1 cellular context compared by ENCODE assay signal in the genomic region with DNA sequence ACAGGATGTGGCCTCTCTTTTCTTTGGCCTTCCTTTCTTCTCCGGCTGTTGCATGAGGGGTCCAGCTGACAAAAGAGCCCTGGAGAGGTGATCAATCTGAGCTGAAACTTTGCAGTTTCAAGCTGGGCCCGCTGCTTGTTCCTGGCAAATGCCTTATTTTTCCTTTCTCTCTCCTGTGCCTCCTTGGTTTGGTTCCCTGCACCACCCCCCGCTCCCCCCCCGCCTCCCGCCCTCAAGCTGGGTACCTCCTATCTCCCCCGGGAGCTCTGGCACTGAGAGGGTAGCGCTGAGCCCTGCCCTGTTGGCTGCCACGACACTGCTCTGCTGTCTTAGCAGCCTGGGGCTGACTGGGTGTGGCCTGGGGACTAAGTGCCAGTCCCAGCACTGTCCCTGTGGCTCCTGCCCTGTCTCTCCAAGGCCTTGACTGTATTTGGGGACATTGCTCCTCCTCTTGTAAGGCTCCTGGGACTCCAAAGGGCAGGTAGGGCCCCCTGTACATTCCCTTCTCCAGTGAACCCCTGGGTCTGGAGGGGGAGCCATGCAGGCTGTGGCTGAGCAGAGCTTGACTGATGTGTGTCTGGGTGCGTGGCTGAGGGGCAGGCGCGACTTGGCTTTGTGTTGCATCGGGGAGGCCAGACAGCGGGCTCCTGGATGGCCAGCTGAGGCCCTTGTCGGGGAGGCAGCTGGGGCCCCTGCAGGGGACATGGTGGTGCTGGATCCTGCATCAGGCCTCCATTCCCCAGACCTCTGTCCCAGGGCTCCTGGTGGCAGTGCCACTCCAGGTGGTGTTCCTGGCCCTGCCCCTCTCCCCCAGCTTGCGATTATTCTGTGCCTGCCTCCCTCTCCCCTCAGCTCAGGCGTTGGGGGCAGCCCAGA.
TF ChIP-seq lines count a peak whose summit lies in the region.

No MANE protein-coding gene starts in this region.

TF ChIP-seq in IMR-90, 13 proteins besides CTCF, POLR2A, EP300 and RAD21:
- TF ChIP-seq BHLHE40 (IDR thresholded peaks at IDR 0.05; ENCODE audit: low read depth, low read length) (no peak), MAZ (IDR thresholded peaks at IDR 0.05; ENCODE audit: borderline replicate concordance, low read depth, low read length) (no peak), RCOR1 (IDR thresholded peaks at IDR 0.05; ENCODE audit: insufficient replicate concordance, low read length) (no peak), RFX5 (IDR thresholded peaks at IDR 0.05; ENCODE audit: low read depth, low read length) (no peak), MAFK (IDR thresholded peaks at IDR 0.05; ENCODE audit: low read depth, low read length) (no peak), CHD1 (IDR thresholded peaks at IDR 0.05; ENCODE audit: low read depth, low read length) (no peak), SMC3 (IDR thresholded peaks at IDR 0.05; ENCODE audit: low read depth, low read length) (no peak), MXI1 (IDR thresholded peaks at IDR 0.05; ENCODE audit: borderline replicate concordance, low read depth, low read length) (no peak), CEBPB (IDR thresholded peaks at IDR 0.05; ENCODE audit: low read depth, low read length) (no peak), NFE2L2 (IDR thresholded peaks at IDR 0.05; ENCODE audit: low read depth, low read length) (no peak), FOS (IDR thresholded peaks at IDR 0.05; ENCODE audit: low read depth, low read length) (no peak)
- TF ChIP-seq, protein P1, sequence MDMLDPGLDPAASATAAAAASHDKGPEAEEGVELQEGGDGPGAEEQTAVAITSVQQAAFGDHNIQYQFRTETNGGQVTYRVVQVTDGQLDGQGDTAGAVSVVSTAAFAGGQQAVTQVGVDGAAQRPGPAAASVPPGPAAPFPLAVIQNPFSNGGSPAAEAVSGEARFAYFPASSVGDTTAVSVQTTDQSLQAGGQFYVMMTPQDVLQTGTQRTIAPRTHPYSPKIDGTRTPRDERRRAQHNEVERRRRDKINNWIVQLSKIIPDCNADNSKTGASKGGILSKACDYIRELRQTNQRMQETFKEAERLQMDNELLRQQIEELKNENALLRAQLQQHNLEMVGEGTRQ (IDR thresholded peaks at IDR 0.05; ENCODE audit: low read depth, low read length) = no peak
- TF ChIP-seq, protein P2, sequence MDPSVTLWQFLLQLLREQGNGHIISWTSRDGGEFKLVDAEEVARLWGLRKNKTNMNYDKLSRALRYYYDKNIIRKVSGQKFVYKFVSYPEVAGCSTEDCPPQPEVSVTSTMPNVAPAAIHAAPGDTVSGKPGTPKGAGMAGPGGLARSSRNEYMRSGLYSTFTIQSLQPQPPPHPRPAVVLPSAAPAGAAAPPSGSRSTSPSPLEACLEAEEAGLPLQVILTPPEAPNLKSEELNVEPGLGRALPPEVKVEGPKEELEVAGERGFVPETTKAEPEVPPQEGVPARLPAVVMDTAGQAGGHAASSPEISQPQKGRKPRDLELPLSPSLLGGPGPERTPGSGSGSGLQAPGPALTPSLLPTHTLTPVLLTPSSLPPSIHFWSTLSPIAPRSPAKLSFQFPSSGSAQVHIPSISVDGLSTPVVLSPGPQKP (IDR thresholded peaks at IDR 0.05; ENCODE audit: borderline replicate concordance, low read depth, low read length) = no peak
